In genomic region chr4:20255251-20255586, GRCh38 we compare ENCODE assay signal across 10 cellular contexts. TPM values are rescaled to one million over a fixed set of nuclear protein-coding genes. Genes with fewer than 3 reads are reported as not detected.
A peak's percentile ranks its signal among the peaks of the same experiment; 100 is the strongest.
DNase-seq lines count a peak whose midpoint lies in the region; ATAC-seq and TF ChIP-seq lines count a peak whose summit lies in the region.
"Had no signal": no experiment of that assay in that cellular context is flagged by ENCODE, and none has a peak within 500 bp of the region (broad histone marks: within the 10 kb centered on the region; RNA-seq: fewer than 3 reads in every experiment).

No MANE protein-coding gene starts in this region.

- no peaks in the 10 kb centered on the region for H3K27me3 Mint-ChIP-seq in osteocyte (ENCODE audit: unreplicated experiment)
- H3K27me3 Mint-ChIP-seq in CD4-positive, alpha-beta T cell, result peaks cover 50% of the 10 kb centered on the region

- H3K36me3 ChIP-seq in PC-3 (ENCODE audit: low read depth, low read length), result peaks cover 8% of the 10 kb centered on the region; the same call in 1 of the 2 replicates

- H3K27ac Mint-ChIP-seq in osteocyte (ENCODE audit: unreplicated experiment), result peak overlapping the region; percentile 94
- no peak overlapping the region for H3K27ac Mint-ChIP-seq in CD4-positive, alpha-beta T cell
- H3K27ac Mint-ChIP-seq: activated naive CD4-positive, alpha-beta T cell treated with anti-CD3 and anti-CD28 coated beads, Interleukin-2, amount 10 ng/mL, durations not matched to agents 7 days and 5 days; CD4-positive, CD25-positive, alpha-beta regulatory T cell had no signal

- no peaks in the 10 kb centered on the region for H3K27me3 ChIP-seq in PC-3 (ENCODE audit: low read length)
- H3K27me3 ChIP-seq in CD4-positive, alpha-beta T cell (ENCODE audit: control insufficient read depth, insufficient read depth, low read length), result peaks cover 59% of the 10 kb centered on the region

- TF ChIP-seq CTCF in AG04449 (IDR thresholded peaks at IDR 0.05; ENCODE audit: insufficient read depth, low read length, missing control alignments) (no peak), PC-3 (conservative IDR thresholded peaks at IDR 0.05; ENCODE audit: low read depth, low read length) (no peak), fibroblast of mammary gland (conservative IDR thresholded peaks at IDR 0.05; ENCODE audit: control insufficient read depth, insufficient read depth, low read depth, low read length) (no peak), osteocyte (IDR thresholded peaks at IDR 0.05) (no peak)
- TF ChIP-seq CTCF in CD4-positive, alpha-beta T cell (IDR thresholded peaks at IDR 0.05), result no peak

- intact Hi-C loops in PC-3 (cut with micrococcal nuclease), result no loop called here
- intact Hi-C loops in CD4-positive, alpha-beta T cell (cut with DNase I, micrococcal nuclease), result no loop called here

- H3K27ac ChIP-seq in PC-3 (ENCODE audit: low read length), result no peak overlapping the region
- H3K27ac ChIP-seq in CD4-positive, alpha-beta T cell (ENCODE audit: low read depth, low read length), result no peak overlapping the region

- H3K9me3 Mint-ChIP-seq in osteocyte (ENCODE audit: unreplicated experiment), result no peaks in the 10 kb centered on the region
- H3K9me3 Mint-ChIP-seq in CD4-positive, alpha-beta T cell, result no peaks in the 10 kb centered on the region

- H3K4me3 ChIP-seq in AG04449 (ENCODE audit: low read depth, low read length) (peak overlapping the region; percentile 75), PC-3 (ENCODE audit: low read length) (peak overlapping the region; percentile 96), fibroblast of mammary gland (ENCODE audit: control insufficient read depth, low read depth, low read length) (peak overlapping the region; percentile 79)

- no peak overlapping the region for H2AFZ ChIP-seq in PC-3 (ENCODE audit: low read length)

- BruUV-seq in PC-3 (replicated peaks; lab: Mats Ljungman, UMichigan), result no TSS peak

- CTCF ChIA-PET in AG04449 (lab: Yijun Ruan, JAX) (no interaction called here), PC-3 (lab: Charles Lee) (no interaction called here)
- CTCF ChIA-PET in CD4-positive, alpha-beta T cell (lab: Charles Lee), result no interaction called here

- H3K4me1 Mint-ChIP-seq in osteocyte (ENCODE audit: unreplicated experiment), result peaks cover 63% of the 10 kb centered on the region
- H3K4me1 Mint-ChIP-seq in CD4-positive, alpha-beta T cell (ENCODE audit: low read depth), result peaks cover 11% of the 10 kb centered on the region

- peak overlapping the region; percentile 74 for H3K9ac ChIP-seq in PC-3 (ENCODE audit: low read length)

- peak overlapping the region; percentile 97 for H3K4me3 Mint-ChIP-seq in osteocyte (ENCODE audit: unreplicated experiment)
- no peak overlapping the region for H3K4me3 Mint-ChIP-seq in CD4-positive, alpha-beta T cell
- H3K4me3 Mint-ChIP-seq: activated naive CD4-positive, alpha-beta T cell treated with anti-CD3 and anti-CD28 coated beads, Interleukin-2, amount 10 ng/mL, durations not matched to agents 7 days and 5 days had no signal

- H3K36me3 Mint-ChIP-seq in osteocyte (ENCODE audit: unreplicated experiment), result peaks cover 2% of the 10 kb centered on the region
- no peaks in the 10 kb centered on the region for H3K36me3 Mint-ChIP-seq in CD4-positive, alpha-beta T cell (ENCODE audit: low read depth)
- H3K36me3 Mint-ChIP-seq: activated naive CD4-positive, alpha-beta T cell treated with anti-CD3 and anti-CD28 coated beads, Interleukin-2, amount 10 ng/mL, durations not matched to agents 7 days and 5 days; CD4-positive, CD25-positive, alpha-beta regulatory T cell had no signal

- peaks cover 57% of the 10 kb centered on the region for H4K20me1 ChIP-seq in PC-3 (ENCODE audit: low read length)

- peaks cover 32% of the 10 kb centered on the region for H3K4me1 ChIP-seq in PC-3 (ENCODE audit: insufficient read depth, low read length)

- no peaks in the 10 kb centered on the region for H3F3A ChIP-seq in PC-3 (ENCODE audit: low read length, unreplicated experiment)

- H3K9me2 ChIP-seq in PC-3 (replicated peaks; ENCODE audit: low read length), result no peaks in the 10 kb centered on the region

- no peaks in the 10 kb centered on the region for H3K9me3 ChIP-seq in PC-3 (ENCODE audit: low read length)
- no peaks in the 10 kb centered on the region for H3K9me3 ChIP-seq in CD4-positive, alpha-beta T cell (ENCODE audit: control insufficient read depth, low read length)

- peak overlapping the region; percentile 99 for H3K4me2 ChIP-seq in PC-3 (ENCODE audit: low read length)

- H3K79me2 ChIP-seq in PC-3 (ENCODE audit: low read length), result peaks cover 85% of the 10 kb centered on the region

- ATAC-seq in PC-3 (no peak), GM21723 (IDR thresholded peaks at IDR 0.05; ENCODE audit: unreplicated experiment) (no peak)
- no peak for ATAC-seq in CD4-positive, alpha-beta T cell (ENCODE audit: poor library complexity)

- DNase-seq in AG04449 (ENCODE audit: low read depth, low spot score) (no peak), PC-3 (no peak), fibroblast of mammary gland (ENCODE audit: low read depth) (no peak), osteocyte (ENCODE audit: extremely low spot score, unreplicated experiment) (no peak), NCI-H2107 (lab: John Stamatoyannopoulos, UW) (no peak)
- no peak for DNase-seq in CD4-positive, alpha-beta T cell
- no peak for DNase-seq in activated CD4-positive, alpha-beta T cell treated with anti-CD3 and anti-CD28 coated beads for 1 hour
- DNase-seq: activated naive CD4-positive, alpha-beta T cell treated with anti-CD3 and anti-CD28 coated beads, Interleukin-2, amount 10 ng/mL, durations not matched to agents 7 days and 5 days; CD4-positive, CD25-positive, alpha-beta regulatory T cell had no signal

- POLR2A ChIA-PET in AG04449 (lab: Yijun Ruan, JAX) (no interaction called here), PC-3 (lab: Charles Lee; ENCODE audit: unreplicated experiment) (no interaction called here)
- POLR2A ChIA-PET in CD4-positive, alpha-beta T cell (lab: Charles Lee), result no interaction called here

RNA-seq across cellular contexts. Expression of gene SLIT2, which starts 3.5 kb away (rescaled TPM):
- total RNA-seq in PC-3 (2014; rRNA removed) (19.1 and 28.7 TPM in 2 replicates), osteocyte (45.6 and 55.6 TPM in 2 replicates)
- total RNA-seq in CD4-positive, alpha-beta T cell, result not detected
- total RNA-seq: CD4-positive, CD25-positive, alpha-beta regulatory T cell had no signal

Comparison
In these comparisons a context has a peak if more than half of its experiments do, and no peak if none do; other contexts are left out.
1. RNA of gene SLIT2, which starts 3.5 kb away (total RNA-seq): 45.6 to 55.6 TPM in osteocyte and 19.1 to 28.7 TPM in PC-3; not detected in CD4-positive, alpha-beta T cell; every median in the first group is over 10 times any median in the second.
2. Peak in every context shown above with its lines, with median percentiles within 50 percentile points of each other: H3K4me3 ChIP-seq.